In the genomic region with DNA sequence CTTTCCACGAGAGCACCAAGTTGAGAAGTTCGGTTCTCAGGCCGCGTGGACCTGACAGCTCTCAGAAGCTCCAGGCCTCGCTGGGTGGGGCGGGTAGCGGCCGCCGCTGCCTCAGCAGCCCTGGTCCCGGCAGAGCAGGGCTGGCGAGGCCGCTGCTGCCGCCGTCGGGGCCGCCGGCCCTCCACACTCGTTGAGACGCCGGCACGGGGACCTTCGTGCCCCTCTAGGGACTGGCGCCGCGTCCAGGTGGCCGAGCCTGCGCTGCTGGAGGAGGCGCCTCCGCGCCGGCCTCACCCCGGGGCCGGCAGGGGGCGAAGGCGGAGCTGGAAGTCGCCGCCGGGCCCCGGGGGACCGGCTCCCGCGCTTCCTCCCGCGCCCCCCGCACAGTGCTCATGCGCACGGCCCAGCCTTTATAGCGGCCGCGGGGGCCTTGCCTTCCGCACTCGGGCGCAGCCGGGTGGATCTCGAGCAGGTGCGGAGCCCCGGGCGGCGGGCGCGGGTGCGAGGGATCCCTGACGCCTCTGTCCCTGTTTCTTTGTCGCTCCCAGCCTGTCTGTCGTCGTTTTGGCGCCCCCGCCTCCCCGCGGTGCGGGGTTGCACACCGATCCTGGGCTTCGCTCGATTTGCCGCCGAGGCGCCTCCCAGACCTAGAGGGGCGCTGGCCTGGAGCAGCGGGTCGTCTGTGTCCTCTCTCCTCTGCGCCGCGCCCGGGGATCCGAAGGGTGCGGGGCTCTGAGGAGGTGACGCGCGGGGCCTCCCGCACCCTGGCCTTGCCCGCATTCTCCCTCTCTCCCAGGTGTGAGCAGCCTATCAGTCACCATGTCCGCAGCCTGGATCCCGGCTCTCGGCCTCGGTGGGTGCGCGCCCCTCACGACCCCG, we compare ENCODE assay signal across 8 cellular contexts. TPM values are rescaled to one million over a fixed set of nuclear protein-coding genes. Genes with fewer than 3 reads are reported as not detected.
DNase-seq lines count a peak whose midpoint lies in the region; ATAC-seq, FAIRE-seq and TF ChIP-seq lines count a peak whose summit lies in the region.

COCH (plus strand) TSS at position 440 of the 879 bp plus-strand sequence; CDS start at position 820, 380 bp downstream.

- peak; percentile 67 for ATAC-seq in Right ventricle myocardium inferior
- peak; percentile 62 for ATAC-seq in HG02610 (IDR thresholded peaks at IDR 0.05; ENCODE audit: unreplicated experiment)
- ATAC-seq in WTC11: peak; percentile 48
- ATAC-seq in naive thymus-derived CD8-positive, alpha-beta T cell: peak; percentile 67 to 83
- peak; percentile 56 for ATAC-seq in aorta (ENCODE audit: low FRiP score)

- H3K36me3 ChIP-seq in endothelial cell of umbilical vein (ENCODE audit: control insufficient read depth in 2 of 2, extremely low read depth in 1 of 2, insufficient read depth in 2 of 2, low read length in 2 of 2) (no peaks in the 10 kb centered on the region), aorta (ENCODE audit: control insufficient read depth in 1 of 2, insufficient read depth in 2 of 2, low read length in 1 of 2) (no peaks in the 10 kb centered on the region)

- H3K4me3 ChIP-seq in endothelial cell of umbilical vein (replicated peaks in 1 of 3; ENCODE audit: insufficient read depth in 1 of 3, low read depth in 1 of 3, low read length in 3 of 3) (peak within 1 kb of the TSS; percentile 42 to 50 (median 49)), aorta (ENCODE audit: low read length in 2 of 2) (peak within 1 kb of the TSS; percentile 44 to 46)

- no peaks in the 10 kb centered on the region for H3K79me2 ChIP-seq in endothelial cell of umbilical vein (ENCODE audit: control insufficient read depth, insufficient read depth, low read length)

- TF ChIP-seq CTCF in WTC11 (IDR thresholded peaks at IDR 0.05) (0 out of 2 replicates have a peak, but pooled peaks have one; percentile 17), endothelial cell of umbilical vein (IDR thresholded peaks at IDR 0.05; ENCODE audit: extremely low read depth in 1 of 2, insufficient read depth in 1 of 2, low read depth in 1 of 2, low read length in 2 of 2) (peak; percentile 22 to 32)

- CTCF ChIA-PET in WTC11 (lab: Charles Lee) (interaction anchor here (0.6 kb wide), 1 partner anchor 36 kb away, joined by 3 read pairs; no protein-coding TSS in a partner anchor), endothelial cell of umbilical vein (lab: Charles Lee) (interaction anchor here (1.0 to 1.3 kb wide), 2 partner anchors 84 to 192 kb away, joined by 3 read pairs; no protein-coding TSS in a partner anchor)

- TF ChIP-seq POLR2A in endothelial cell of umbilical vein (IDR thresholded peaks at IDR 0.05; ENCODE audit: low read depth, low read length): no peak

- BruUV-seq in endothelial cell of umbilical vein (replicated peaks; lab: Mats Ljungman, UMichigan): no TSS peak

- POLR2A ChIA-PET in WTC11 (lab: Charles Lee): interaction anchor here (0.6 kb wide), 1 partner anchor 42 kb away, joined by 3 read pairs; no protein-coding TSS in a partner anchor
- POLR2A ChIA-PET in endothelial cell of umbilical vein (lab: Charles Lee): no interaction called here
- POLR2A ChIA-PET in naive thymus-derived CD8-positive, alpha-beta T cell (lab: Charles Lee): no interaction called here

- peak within 1 kb of the TSS; percentile 64 for H3K4me3 Mint-ChIP-seq in WTC11
- peak within 1 kb of the TSS; percentile 69 to 90 (median 79) for H3K4me3 Mint-ChIP-seq in naive thymus-derived CD8-positive, alpha-beta T cell

- H3K27me3 Mint-ChIP-seq in WTC11 (ENCODE audit: low read depth): peaks cover 52% of the 10 kb centered on the region
- peaks cover 27 to 58% (median 41%) of the 10 kb centered on the region in 5 donors for H3K27me3 Mint-ChIP-seq in naive thymus-derived CD8-positive, alpha-beta T cell

- DNase-seq in Right ventricle myocardium inferior (ENCODE audit: missing footprints) (peak; percentile 71), cardiac septum (ENCODE audit: low spot score) (no peak), NCI-H1092 treated with DMSO at 0.1 percent for 48 hours (lab: John Stamatoyannopoulos, UW) (peak; percentile 78), WTC11 (ENCODE audit: low spot score) (peak; percentile 59), endothelial cell of umbilical vein (ENCODE audit: low read depth, low spot score) (no peak), aorta (peak; percentile 47 to 77)
- DNase-seq in naive thymus-derived CD8-positive, alpha-beta T cell: peak in 7 of 10 donors; percentile 11 to 65 (median 30)

- no peaks in the 10 kb centered on the region for H4K20me1 ChIP-seq in endothelial cell of umbilical vein (replicated peaks; ENCODE audit: control insufficient read depth, extremely low read depth, insufficient read depth, low read length)

- no peak within 1 kb of the TSS for H3K27ac ChIP-seq in endothelial cell of umbilical vein (ENCODE audit: insufficient read depth, low read depth, low read length)
- no peak within 1 kb of the TSS for H3K27ac ChIP-seq in aorta (ENCODE audit: low read depth in 1 of 2, low read length in 2 of 2)

- intact Hi-C loops in Right ventricle myocardium inferior (cut with DNase I): no loop called here
- intact Hi-C loops in cardiac septum (cut with DNase I): no loop called here
- intact Hi-C loops in endothelial cell of umbilical vein (cut with micrococcal nuclease): loop anchor here (5.0 kb wide), 1 partner anchor 483 kb away; no protein-coding TSS in a partner anchor
- intact Hi-C loops in aorta (cut with DNase I): no loop called here

- H3K9me1 ChIP-seq in endothelial cell of umbilical vein (replicated peaks; ENCODE audit: control insufficient read depth, extremely low read depth, insufficient read depth, low read length): no peaks in the 10 kb centered on the region

- 5 to 6% methylated on average over 74 to 99 of the region's 99 CpGs for WGBS in aorta, 2 donors

- H3K27me3 ChIP-seq in endothelial cell of umbilical vein (ENCODE audit: control insufficient read depth in 2 of 2, insufficient read depth in 2 of 2, low read length in 2 of 2) (peaks cover 47 to 64% of the 10 kb centered on the region in 2 experiments), aorta (ENCODE audit: control insufficient read depth in 1 of 2, insufficient read depth in 2 of 2, low read length in 1 of 2) (peaks cover 0 to 4% of the 10 kb centered on the region in 2 donors)

- H3K4me1 Mint-ChIP-seq in WTC11: peaks cover 38% of the 10 kb centered on the region
- H3K4me1 Mint-ChIP-seq in naive thymus-derived CD8-positive, alpha-beta T cell: peaks cover 3 to 18% (median 12%) of the 10 kb centered on the region in 4 donors

- H3K36me3 Mint-ChIP-seq in WTC11: no peaks in the 10 kb centered on the region
- H3K36me3 Mint-ChIP-seq in naive thymus-derived CD8-positive, alpha-beta T cell: peaks cover 0 to 3% (median 0%) of the 10 kb centered on the region in 3 donors

- peak within 1 kb of the TSS; percentile 86 for H3K4me2 ChIP-seq in endothelial cell of umbilical vein (ENCODE audit: insufficient read depth, low read length)

- no peak for FAIRE-seq in endothelial cell of umbilical vein (lab: Jason Lieb, UNC)

- H3K9ac ChIP-seq in endothelial cell of umbilical vein (replicated peaks; ENCODE audit: extremely low read depth, insufficient read depth, low read length): peak within 1 kb of the TSS; percentile 12

- dilution Hi-C loops in endothelial cell of umbilical vein (cut with MboI; ENCODE audit: extremely low pct_ligation_motif_present, low sequenced_read_pairs): no loop called here

- H3K27ac Mint-ChIP-seq in WTC11: no peak within 1 kb of the TSS
- no peak within 1 kb of the TSS for H3K27ac Mint-ChIP-seq in naive thymus-derived CD8-positive, alpha-beta T cell

- H3K4me1 ChIP-seq in endothelial cell of umbilical vein (ENCODE audit: control insufficient read depth, extremely low read depth, insufficient read depth, low read length): peaks cover 12% of the 10 kb centered on the region
- no peaks in the 10 kb centered on the region for H3K4me1 ChIP-seq in aorta (ENCODE audit: control insufficient read depth in 1 of 2, insufficient read depth in 2 of 2, low read length in 2 of 2)

- H3K9me3 ChIP-seq in endothelial cell of umbilical vein (replicated peaks; ENCODE audit: control insufficient read depth, insufficient read depth, low read length) (no peaks in the 10 kb centered on the region), aorta (ENCODE audit: control insufficient read depth, low read length) (no peaks in the 10 kb centered on the region)

- no peaks in the 10 kb centered on the region for H3K9me3 Mint-ChIP-seq in WTC11
- no peaks in the 10 kb centered on the region for H3K9me3 Mint-ChIP-seq in naive thymus-derived CD8-positive, alpha-beta T cell

- H2AFZ ChIP-seq in endothelial cell of umbilical vein (ENCODE audit: low read depth, low read length): peak within 1 kb of the TSS; percentile 92

TF ChIP-seq in WTC11, 78 proteins besides CTCF, POLR2A, EP300 and RAD21 (continues in another document):
- TF ChIP-seq TP53 (CRISPR knock-in tag; IDR thresholded peaks at IDR 0.05): 0 out of 2 replicates have a peak, but pooled peaks have one; percentile 30

TF ChIP-seq in endothelial cell of umbilical vein, 7 proteins besides CTCF, POLR2A, EP300 and RAD21:
- TF ChIP-seq POLR2AphosphoS5 (IDR thresholded peaks at IDR 0.05; ENCODE audit: insufficient read depth, low read depth, low read length) (no peak), MYC (IDR thresholded peaks at IDR 0.05; ENCODE audit: low read depth, low read length) (no peak), FOS (IDR thresholded peaks at IDR 0.05; ENCODE audit: borderline replicate concordance, insufficient read depth, low read length) (no peak), JUN (IDR thresholded peaks at IDR 0.05; ENCODE audit: borderline replicate concordance, insufficient read depth, insufficient read length, low read depth) (no peak), GATA2 (IDR thresholded peaks at IDR 0.05; ENCODE audit: insufficient read depth, insufficient read length, low read depth, low read length) (no peak), EZH2 (IDR thresholded peaks at IDR 0.05; ENCODE audit: borderline replicate concordance, low read depth, low read length, severe bottlenecking) (no peak)

RNA-seq across cellular contexts. Expression of gene COCH, which starts in this region (rescaled TPM):
- 0.43 TPM for total RNA-seq in Right ventricle myocardium inferior
- total RNA-seq in cardiac septum: 0.97 TPM
- total RNA-seq in WTC11 (2021): 9.4 to 10.6 TPM (median 10.2 TPM) in 3 replicates
- total RNA-seq in endothelial cell of umbilical vein: 0.88 and 1.9 TPM in 2 replicates
- 0.60 and 0.87 TPM in 2 replicates for polyA plus RNA-seq in endothelial cell of umbilical vein
- 0.71 and 0.75 TPM in 2 replicates for polyA plus RNA-seq in endothelial cell of umbilical vein (2011; cell fraction: cytosol; rRNA removed)
- polyA plus RNA-seq in endothelial cell of umbilical vein (2011; cell fraction: nucleus; rRNA removed): 0.80 and 0.97 TPM in 2 replicates
- 0.17 and 0.29 TPM in 2 replicates for polyA plus RNA-seq in endothelial cell of umbilical vein (2012)
- polyA minus RNA-seq in endothelial cell of umbilical vein: 1.1 and 1.9 TPM in 2 replicates
- not detected for polyA minus RNA-seq in endothelial cell of umbilical vein (2011; cell fraction: cytosol; rRNA and poly(A)+ RNA removed)
- polyA minus RNA-seq in endothelial cell of umbilical vein (2011; cell fraction: nucleus; rRNA and poly(A)+ RNA removed): 0.29 and 0.82 TPM in 2 replicates
- under 1 TPM; 0.81 to 0.91 TPM for total RNA-seq in naive thymus-derived CD8-positive, alpha-beta T cell
- polyA plus RNA-seq in naive thymus-derived CD8-positive, alpha-beta T cell: under 1 TPM; 0.13 to 0.55 (median 0.47) TPM
- total RNA-seq in aorta: 1 to 10 TPM; 1.4 to 2.9 TPM
- 1 to 10 TPM in 1 of 2 donors, under 1 TPM in 1; 0.90 to 1.9 TPM for polyA plus RNA-seq in aorta

Comparison
In these comparisons a context has a peak if more than half of its experiments do, and no peak if none do; other contexts are left out.
1. Peak in DNase-seq and ATAC-seq in Right ventricle myocardium inferior; RNA of the gene not detected or under 1 TPM.
2. Peak in DNase-seq and ATAC-seq in naive thymus-derived CD8-positive, alpha-beta T cell; RNA of the gene not detected or under 1 TPM.
3. DNase-seq: peak in NCI-H1092 treated with DMSO at 0.1 percent for 48 hours (single experiment), WTC11 (single experiment) and aorta (2 of 2); none in cardiac septum (single experiment) and endothelial cell of umbilical vein (single experiment).
4. Peak in every context shown above with its lines, with median percentiles within 50 percentile points of each other: ATAC-seq.